In the genomic region with DNA sequence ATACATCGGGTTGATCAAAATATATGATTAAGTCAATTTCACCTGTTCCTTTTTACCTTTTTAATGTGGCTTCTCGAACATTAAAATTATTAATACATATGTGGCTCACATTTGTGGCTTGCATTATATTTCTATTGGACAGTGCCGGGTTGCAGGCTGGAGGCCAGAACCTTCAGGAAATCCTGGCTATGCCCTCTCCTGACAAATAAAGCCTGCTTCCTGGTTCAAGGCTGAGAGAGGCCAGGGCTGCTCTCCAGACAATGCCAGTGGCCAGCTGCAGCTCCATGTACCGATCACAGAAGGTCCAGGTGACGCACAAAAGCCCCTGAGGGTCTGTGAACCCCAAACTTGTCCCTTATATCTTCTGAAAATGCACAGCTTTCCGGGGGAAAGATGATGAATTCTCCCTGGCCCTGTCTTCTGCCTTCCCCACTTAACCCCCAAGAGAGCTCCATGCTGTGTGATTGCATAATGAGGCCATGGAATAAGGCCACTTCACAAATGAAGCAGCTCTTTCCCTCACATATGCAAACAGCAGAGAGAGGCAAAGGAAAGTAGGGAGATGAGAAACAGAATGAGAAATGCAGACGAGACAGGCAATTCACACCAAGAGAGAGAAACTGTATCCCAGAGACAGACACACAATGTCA, we compare ENCODE assay signal across 11 cellular contexts.
DNase-seq lines count a peak whose midpoint lies in the region; ATAC-seq and TF ChIP-seq lines count a peak whose summit lies in the region.
"Had no signal": no experiment of that assay in that cellular context is flagged by ENCODE, and none has a peak within 500 bp of the region (broad histone marks: within the 10 kb centered on the region; RNA-seq: fewer than 3 reads in every experiment).

No MANE protein-coding gene starts in this region.

- H3K4me3 Mint-ChIP-seq in activated T-helper 17 cell treated with anti-CD3 and anti-CD28 coated beads, Interleukin-2, amount 50 U/mL, for 72 hours, result peak overlapping the region; percentile 87
- peak overlapping the region in 1 of 10 donors; percentile 34 for H3K4me3 Mint-ChIP-seq in naive thymus-derived CD8-positive, alpha-beta T cell
- H3K4me3 Mint-ChIP-seq: type B pancreatic cell had no signal

- H3K4me1 ChIP-seq in HCT116 (ENCODE audit: control insufficient read depth in 1 of 2, insufficient read depth in 2 of 2, low read length in 2 of 2), result peaks cover 20 to 36% of the 10 kb centered on the region in 2 experiments

- TF ChIP-seq POLR2A in HCT116 (IDR thresholded peaks at IDR 0.05; ENCODE audit: borderline replicate concordance, extremely low read depth, insufficient read depth, insufficient read length), result no peak

- intact Hi-C loops in HCT116 (cut with micrococcal nuclease), result no loop called here

- H3K9ac ChIP-seq in HCT116 (ENCODE audit: low read length), result no peak overlapping the region

- H3K9me2 ChIP-seq in HCT116 (ENCODE audit: insufficient read depth), result no peaks in the 10 kb centered on the region

- H3K9me3 ChIP-seq in HCT116 (ENCODE audit: control insufficient read depth in 1 of 2, insufficient read depth in 1 of 2, low read depth in 1 of 2, low read length in 2 of 2), result no peaks in the 10 kb centered on the region
- H3K9me3 ChIP-seq: A549 had no signal

- POLR2A ChIA-PET in HCT116 (lab: Charles Lee), result no interaction called here
- POLR2A ChIA-PET in naive thymus-derived CD8-positive, alpha-beta T cell (lab: Charles Lee), result interaction anchor here (0.6 to 2.6 kb wide), 4 partner anchors 46 to 404 kb away, joined by 3 to 8 read pairs (median 6); a partner anchor contains a TSS

- H3K27me3 Mint-ChIP-seq in activated T-helper 17 cell treated with anti-CD3 and anti-CD28 coated beads, Interleukin-2, amount 50 U/mL, for 72 hours, result no peaks in the 10 kb centered on the region
- H3K27me3 Mint-ChIP-seq in naive thymus-derived CD8-positive, alpha-beta T cell, result no peaks in the 10 kb centered on the region
- H3K27me3 Mint-ChIP-seq: type B pancreatic cell had no signal

- peak overlapping the region; percentile 87 for H3K27ac Mint-ChIP-seq in activated T-helper 17 cell treated with anti-CD3 and anti-CD28 coated beads, Interleukin-2, amount 50 U/mL, for 72 hours
- peak overlapping the region in 6 of 10 donors; percentile 29 to 99 (median 85) for H3K27ac Mint-ChIP-seq in naive thymus-derived CD8-positive, alpha-beta T cell
- H3K27ac Mint-ChIP-seq: type B pancreatic cell had no signal

- peak; percentile 32 for DNase-seq in NCI-H2029 (lab: John Stamatoyannopoulos, UW)
- DNase-seq in NCI-H2029 treated with DMSO at 0.1 percent for 48 hours (lab: John Stamatoyannopoulos, UW), result no peak
- DNase-seq in HCT116 (ENCODE audit: low read depth, low spot score), result no peak
- DNase-seq in naive thymus-derived CD8-positive, alpha-beta T cell, result no peak
- no peak for DNase-seq in coronary artery (ENCODE audit: low spot score)

- H4K20me1 ChIP-seq in HCT116 (ENCODE audit: insufficient read depth), result no peaks in the 10 kb centered on the region

- no peaks in the 10 kb centered on the region for H3K9me3 Mint-ChIP-seq in activated T-helper 17 cell treated with anti-CD3 and anti-CD28 coated beads, Interleukin-2, amount 50 U/mL, for 72 hours
- no peaks in the 10 kb centered on the region for H3K9me3 Mint-ChIP-seq in naive thymus-derived CD8-positive, alpha-beta T cell

- H3K79me2 ChIP-seq in HCT116 (ENCODE audit: insufficient read depth, low read length), result no peaks in the 10 kb centered on the region

- H3K36me3 ChIP-seq in HCT116 (ENCODE audit: control insufficient read depth in 1 of 2, insufficient read depth in 2 of 2, low read length in 2 of 2), result no peaks in the 10 kb centered on the region

- no peak overlapping the region for H2AFZ ChIP-seq in HCT116 (ENCODE audit: low read depth, low read length, poor library complexity, severe bottlenecking)

- TF ChIP-seq RAD21 in HCT116 (IDR thresholded peaks at IDR 0.05; ENCODE audit: low read depth), result no peak

- H3K36me3 Mint-ChIP-seq in activated T-helper 17 cell treated with anti-CD3 and anti-CD28 coated beads, Interleukin-2, amount 50 U/mL, for 72 hours (ENCODE audit: low read depth), result peaks cover 24% of the 10 kb centered on the region
- no peaks in the 10 kb centered on the region for H3K36me3 Mint-ChIP-seq in naive thymus-derived CD8-positive, alpha-beta T cell
- H3K36me3 Mint-ChIP-seq: type B pancreatic cell had no signal

- H3K4me3 ChIP-seq in HCT116 (replicated peaks in 1 of 2; ENCODE audit: low read depth in 1 of 2, low read length in 2 of 2), result no peak overlapping the region
- H3K4me3 ChIP-seq in coronary artery, result no peak overlapping the region
- H3K4me3 ChIP-seq: A549 had no signal

- H3K4me2 ChIP-seq in HCT116 (ENCODE audit: low read length), result peak overlapping the region; percentile 74; the same call in 1 of the 2 replicates

- TF ChIP-seq CTCF in HCT116 (IDR thresholded peaks at IDR 0.05 in 2 of 3, conservative IDR thresholded peaks at IDR 0.05 in 1 of 3; ENCODE audit: borderline replicate concordance in 1 of 3, insufficient read depth in 1 of 3, low read depth in 2 of 3, low read length in 2 of 3) (no peak), coronary artery (IDR thresholded peaks at IDR 0.05) (no peak)

- H3K27ac ChIP-seq in HCT116 (ENCODE audit: low read depth, low read length), result no peak overlapping the region
- H3K27ac ChIP-seq in coronary artery, result no peak overlapping the region

- RAD21 ChIA-PET in HCT116 (lab: Charles Lee; ENCODE audit: low non-redundant PET in 1 of 2, low total read pairs in 2 of 2, uncharacterized antibody in 2 of 2, unreplicated experiment in 2 of 2), result no interaction called here

- no peak for ATAC-seq in HCT116
- no peak for ATAC-seq in activated T-helper 17 cell treated with anti-CD3 and anti-CD28 coated beads, Interleukin-2, amount 50 U/mL, for 72 hours (replicated peaks)
- no peak for ATAC-seq in naive thymus-derived CD8-positive, alpha-beta T cell
- no peak for ATAC-seq in GM21786 (IDR thresholded peaks at IDR 0.05; ENCODE audit: unreplicated experiment)
- no peak for ATAC-seq in GM18498 (IDR thresholded peaks at IDR 0.05; ENCODE audit: unreplicated experiment)
- ATAC-seq: Panc1 had no signal

- H3K4me1 Mint-ChIP-seq in activated T-helper 17 cell treated with anti-CD3 and anti-CD28 coated beads, Interleukin-2, amount 50 U/mL, for 72 hours, result peaks cover 18% of the 10 kb centered on the region
- peaks cover 12 to 54% (median 50%) of the 10 kb centered on the region in 4 donors for H3K4me1 Mint-ChIP-seq in naive thymus-derived CD8-positive, alpha-beta T cell

- CTCF ChIA-PET in HCT116 (lab: Charles Lee), result no interaction called here

- H3K27me3 ChIP-seq in HCT116 (ENCODE audit: insufficient read depth, low read length), result no peaks in the 10 kb centered on the region

- BruUV-seq in HCT116 (replicated peaks; lab: Mats Ljungman, UMichigan), result no TSS peak

TF ChIP-seq in HCT116, 20 proteins besides CTCF, POLR2A, EP300 and RAD21 (continues in another document):
- TF ChIP-seq CEBPB (IDR thresholded peaks at IDR 0.05; ENCODE audit: low read depth) (no peak), SIN3A (IDR thresholded peaks at IDR 0.05; ENCODE audit: low read depth) (no peak), POLR2AphosphoS5 (IDR thresholded peaks at IDR 0.05; ENCODE audit: low read depth, low read length) (no peak), SP1 (IDR thresholded peaks at IDR 0.05; ENCODE audit: low read depth) (no peak), ZNF274 (IDR thresholded peaks at IDR 0.05; ENCODE audit: low read depth, low read length) (no peak), EZH2phosphoT487 (IDR thresholded peaks at IDR 0.05; ENCODE audit: borderline replicate concordance) (no peak), EZH2 (IDR thresholded peaks at IDR 0.05) (no peak), TCF7L2 (IDR thresholded peaks at IDR 0.05; ENCODE audit: borderline replicate concordance, extremely low read depth, insufficient read depth, insufficient read length) (no peak)
- TF ChIP-seq, protein P1, sequence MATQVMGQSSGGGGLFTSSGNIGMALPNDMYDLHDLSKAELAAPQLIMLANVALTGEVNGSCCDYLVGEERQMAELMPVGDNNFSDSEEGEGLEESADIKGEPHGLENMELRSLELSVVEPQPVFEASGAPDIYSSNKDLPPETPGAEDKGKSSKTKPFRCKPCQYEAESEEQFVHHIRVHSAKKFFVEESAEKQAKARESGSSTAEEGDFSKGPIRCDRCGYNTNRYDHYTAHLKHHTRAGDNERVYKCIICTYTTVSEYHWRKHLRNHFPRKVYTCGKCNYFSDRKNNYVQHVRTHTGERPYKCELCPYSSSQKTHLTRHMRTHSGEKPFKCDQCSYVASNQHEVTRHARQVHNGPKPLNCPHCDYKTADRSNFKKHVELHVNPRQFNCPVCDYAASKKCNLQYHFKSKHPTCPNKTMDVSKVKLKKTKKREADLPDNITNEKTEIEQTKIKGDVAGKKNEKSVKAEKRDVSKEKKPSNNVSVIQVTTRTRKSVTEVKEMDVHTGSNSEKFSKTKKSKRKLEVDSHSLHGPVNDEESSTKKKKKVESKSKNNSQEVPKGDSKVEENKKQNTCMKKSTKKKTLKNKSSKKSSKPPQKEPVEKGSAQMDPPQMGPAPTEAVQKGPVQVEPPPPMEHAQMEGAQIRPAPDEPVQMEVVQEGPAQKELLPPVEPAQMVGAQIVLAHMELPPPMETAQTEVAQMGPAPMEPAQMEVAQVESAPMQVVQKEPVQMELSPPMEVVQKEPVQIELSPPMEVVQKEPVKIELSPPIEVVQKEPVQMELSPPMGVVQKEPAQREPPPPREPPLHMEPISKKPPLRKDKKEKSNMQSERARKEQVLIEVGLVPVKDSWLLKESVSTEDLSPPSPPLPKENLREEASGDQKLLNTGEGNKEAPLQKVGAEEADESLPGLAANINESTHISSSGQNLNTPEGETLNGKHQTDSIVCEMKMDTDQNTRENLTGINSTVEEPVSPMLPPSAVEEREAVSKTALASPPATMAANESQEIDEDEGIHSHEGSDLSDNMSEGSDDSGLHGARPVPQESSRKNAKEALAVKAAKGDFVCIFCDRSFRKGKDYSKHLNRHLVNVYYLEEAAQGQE (IDR thresholded peaks at IDR 0.05; ENCODE audit: low read depth), result no peak
- TF ChIP-seq, protein P2, sequence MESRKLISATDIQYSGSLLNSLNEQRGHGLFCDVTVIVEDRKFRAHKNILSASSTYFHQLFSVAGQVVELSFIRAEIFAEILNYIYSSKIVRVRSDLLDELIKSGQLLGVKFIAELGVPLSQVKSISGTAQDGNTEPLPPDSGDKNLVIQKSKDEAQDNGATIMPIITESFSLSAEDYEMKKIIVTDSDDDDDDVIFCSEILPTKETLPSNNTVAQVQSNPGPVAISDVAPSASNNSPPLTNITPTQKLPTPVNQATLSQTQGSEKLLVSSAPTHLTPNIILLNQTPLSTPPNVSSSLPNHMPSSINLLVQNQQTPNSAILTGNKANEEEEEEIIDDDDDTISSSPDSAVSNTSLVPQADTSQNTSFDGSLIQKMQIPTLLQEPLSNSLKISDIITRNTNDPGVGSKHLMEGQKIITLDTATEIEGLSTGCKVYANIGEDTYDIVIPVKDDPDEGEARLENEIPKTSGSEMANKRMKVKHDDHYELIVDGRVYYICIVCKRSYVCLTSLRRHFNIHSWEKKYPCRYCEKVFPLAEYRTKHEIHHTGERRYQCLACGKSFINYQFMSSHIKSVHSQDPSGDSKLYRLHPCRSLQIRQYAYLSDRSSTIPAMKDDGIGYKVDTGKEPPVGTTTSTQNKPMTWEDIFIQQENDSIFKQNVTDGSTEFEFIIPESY (IDR thresholded peaks at IDR 0.05; ENCODE audit: extremely low read depth, insufficient replicate concordance, low read length), result no peak
